Comparison of ENCODE assay signal across 8 cellular contexts in genomic region chr5:163508753-163509152, GRCh38. TPM values are rescaled to one million over a fixed set of nuclear protein-coding genes. Genes with fewer than 3 reads are reported as not detected.
DNase-seq lines count a peak whose midpoint lies in the region; ATAC-seq, FAIRE-seq and TF ChIP-seq lines count a peak whose summit lies in the region.

No MANE protein-coding gene starts in this region.

- H3K4ac ChIP-seq in H1 (replicated peaks; ENCODE audit: insufficient read length, low read depth, low read length) (no peak overlapping the region), trophoblast cell (ENCODE audit: low read depth, low read length) (peak overlapping the region; percentile 69)

- H3K4me1 ChIP-seq in CD8-positive, alpha-beta T cell (ENCODE audit: insufficient read depth, low read length), result peaks cover 52% of the 10 kb centered on the region
- H3K4me1 ChIP-seq in H1 (replicated peaks in 1 of 4; ENCODE audit: control insufficient read depth in 3 of 4, insufficient read depth in 4 of 4, low read length in 3 of 4) (peaks cover 0 to 4% (median 3%) of the 10 kb centered on the region in 4 experiments; a peak in 3 of 7 replicates), trophoblast cell (ENCODE audit: control insufficient read depth in 1 of 2, insufficient read depth in 2 of 2, low read length in 2 of 2) (peaks cover 0 to 3% of the 10 kb centered on the region in 2 experiments)

- no peak for ATAC-seq in CD8-positive, alpha-beta T cell

- no peaks in the 10 kb centered on the region for H3K9me3 ChIP-seq in CD8-positive, alpha-beta T cell (ENCODE audit: low read length)
- H3K9me3 ChIP-seq in H1 (ENCODE audit: insufficient read depth in 2 of 2, low read depth in 1 of 2, low read length in 1 of 2), result no peaks in the 10 kb centered on the region
- H3K9me3 ChIP-seq in trophoblast cell (ENCODE audit: insufficient read depth, low read depth, low read length), result no peaks in the 10 kb centered on the region

- WGBS in H1 (ENCODE audit: extremely low coverage in 1 of 2, insufficient coverage in 1 of 2, insufficient read length in 1 of 2, insufficient replicate concordance in 2 of 2, low coverage in 1 of 2, low lambda C conversion rate in 2 of 2, missing lambda C conversion rate in 1 of 2), 2 experiments, result 83% methylated on average over 5 of the region's 5 CpGs; no CpG with 5 or more reads in 1 of the 2 experiments
- WGBS in trophoblast cell (ENCODE audit: extremely low coverage, insufficient coverage, insufficient read length), result no CpG with 5 or more reads among the region's 5 CpGs

- H3K36me3 ChIP-seq in CD8-positive, alpha-beta T cell (ENCODE audit: insufficient read depth, low read length), result peaks cover 6% of the 10 kb centered on the region
- peaks cover 2 to 21% (median 18%) of the 10 kb centered on the region in 4 experiments for H3K36me3 ChIP-seq in H1 (ENCODE audit: control insufficient read depth in 2 of 4, insufficient read depth in 4 of 4, low read length in 3 of 4)
- H3K36me3 ChIP-seq in trophoblast cell (ENCODE audit: control insufficient read depth in 1 of 2, insufficient read depth in 2 of 2, low read length in 2 of 2), result peaks cover 8 to 10% of the 10 kb centered on the region in 2 experiments

- TF ChIP-seq POLR2A in H1 (IDR thresholded peaks at IDR 0.05; ENCODE audit: control extremely low read depth in 1 of 2, low read depth in 2 of 2, low read length in 2 of 2), result no peak

- H2BK15ac ChIP-seq in H1 (ENCODE audit: low read length), result no peak overlapping the region

- H3K9ac ChIP-seq in H1 (replicated peaks in 1 of 4; ENCODE audit: extremely low read depth in 1 of 4, low read depth in 3 of 4, low read length in 3 of 4) (no peak overlapping the region), trophoblast cell (ENCODE audit: low read length) (no peak overlapping the region)

- no peaks in the 10 kb centered on the region for H3K27me3 ChIP-seq in CD8-positive, alpha-beta T cell (ENCODE audit: insufficient read depth, low read length)
- no peaks in the 10 kb centered on the region for H3K27me3 ChIP-seq in H1 (replicated peaks in 1 of 4; ENCODE audit: control insufficient read depth in 3 of 4, extremely low read depth in 1 of 4, insufficient read depth in 3 of 4, low read length in 3 of 4)
- H3K27me3 ChIP-seq in trophoblast cell (ENCODE audit: insufficient read depth, low read length), result no peaks in the 10 kb centered on the region

- peak overlapping the region; percentile 91 for H3K4me3 Mint-ChIP-seq in CD8-positive, alpha-beta T cell

- H3K4me3 ChIP-seq in CD8-positive, alpha-beta T cell (ENCODE audit: low read depth, low read length), result peak overlapping the region; percentile 34
- H3K4me3 ChIP-seq in H1 (ENCODE audit: extremely low read depth in 1 of 4, insufficient read depth in 2 of 4, low read depth in 3 of 4, low read length in 4 of 4), result peak overlapping the region in 1 of 4 experiments; percentile 31; a peak in 1 of 8 replicates
- no peak overlapping the region for H3K4me3 ChIP-seq in trophoblast cell (ENCODE audit: low read depth, low read length)

- no peak for DNase-seq in CD8-positive, alpha-beta T cell
- DNase-seq in OCI-M1 (lab: John Stamatoyannopoulos, UW) (peak; percentile 29), H1 (ENCODE audit: low read depth in 1 of 2, low spot score in 2 of 2) (no peak), trophoblast cell (no peak), foreskin melanocyte (no peak), NCI-H226 (no peak), NCI-H1436 treated with DMSO at 0.1 percent for 48 hours (lab: John Stamatoyannopoulos, UW) (no peak)
- DNase-seq in activated CD4-positive, CD25-positive, alpha-beta regulatory T cell treated with anti-CD3 and anti-CD28 coated beads, Interleukin-2, amount 50 U/mL, for 72 hours, result no peak

- H3K36me3 Mint-ChIP-seq in CD8-positive, alpha-beta T cell, result peaks cover 46% of the 10 kb centered on the region

- H2BK5ac ChIP-seq in H1 (ENCODE audit: low read depth, low read length) (no peak overlapping the region), trophoblast cell (ENCODE audit: low read depth, low read length, poor library complexity) (no peak overlapping the region)

- H3K79me2 ChIP-seq in H1 (ENCODE audit: control insufficient read depth in 1 of 2, insufficient read depth in 2 of 2, low read length in 2 of 2) (peaks cover 28 to 96% of the 10 kb centered on the region in 2 experiments), trophoblast cell (ENCODE audit: control insufficient read depth, insufficient read depth, low read length, poor library complexity) (peaks cover 7% of the 10 kb centered on the region)

- H3K14ac ChIP-seq in H1 (ENCODE audit: insufficient read length), result no peak overlapping the region
- no peak overlapping the region for H3K14ac ChIP-seq in trophoblast cell (ENCODE audit: low read length)

- peak overlapping the region; percentile 99 for H3K27ac Mint-ChIP-seq in CD8-positive, alpha-beta T cell

- H3K79me1 ChIP-seq in H1 (ENCODE audit: low read depth, low read length) (no peaks in the 10 kb centered on the region), trophoblast cell (ENCODE audit: low read length) (peaks cover 7% of the 10 kb centered on the region)

- no peak overlapping the region for H3K18ac ChIP-seq in H1 (ENCODE audit: extremely low read depth, low read length)
- H3K18ac ChIP-seq in trophoblast cell (ENCODE audit: low read length), result no peak overlapping the region

- TF ChIP-seq EP300 in H1 (IDR thresholded peaks at IDR 0.05; ENCODE audit: borderline replicate concordance in 1 of 2, low read depth in 2 of 2, low read length in 2 of 2), result no peak

- H3K23ac ChIP-seq in H1 (ENCODE audit: insufficient read length) (no peak overlapping the region), trophoblast cell (ENCODE audit: low read length) (no peak overlapping the region)

- CTCF ChIA-PET in CD8-positive, alpha-beta T cell (lab: Charles Lee), result interaction anchor here (1.4 kb wide), 1 partner anchor 35 kb away, joined by 3 read pairs; no protein-coding TSS in a partner anchor
- CTCF ChIA-PET in H1 (lab: Charles Lee; ENCODE audit: partially characterized antibody), result interaction anchor here (0.7 to 1.5 kb wide), 5 partner anchors 10 to 70 kb away, joined by 3 to 5 read pairs (median 3); no protein-coding TSS in a partner anchor

- FAIRE-seq in H1 (lab: Jason Lieb, UNC), result no peak

- peak overlapping the region; percentile 94 for H3K27ac ChIP-seq in CD8-positive, alpha-beta T cell (ENCODE audit: low read depth, low read length)
- H3K27ac ChIP-seq in H1 (ENCODE audit: low read depth, low read length) (no peak overlapping the region), trophoblast cell (ENCODE audit: low read depth, low read length) (no peak overlapping the region)

- H4K12ac ChIP-seq in trophoblast cell (ENCODE audit: low read depth, low read length), result no peak overlapping the region

- H2BK20ac ChIP-seq in H1 (ENCODE audit: low read length), result no peak overlapping the region

- TF ChIP-seq RAD21 in H1 (IDR thresholded peaks at IDR 0.05 in 1 of 2, conservative IDR thresholded peaks at IDR 0.05 in 1 of 2; ENCODE audit: low read depth in 2 of 2, low read length in 2 of 2), result no peak

- no peak overlapping the region for H2BK120ac ChIP-seq in H1 (replicated peaks; ENCODE audit: low read depth, low read length)
- no peak overlapping the region for H2BK120ac ChIP-seq in trophoblast cell (ENCODE audit: insufficient read depth, low read length, poor library complexity)

- H3K9me3 Mint-ChIP-seq in CD8-positive, alpha-beta T cell, result no peaks in the 10 kb centered on the region

- peaks cover 64% of the 10 kb centered on the region for H3K4me1 Mint-ChIP-seq in CD8-positive, alpha-beta T cell (ENCODE audit: low read depth)

- TF ChIP-seq CTCF in CD8-positive, alpha-beta T cell (IDR thresholded peaks at IDR 0.05), result no peak
- no peak for TF ChIP-seq CTCF in H1 (IDR thresholded peaks at IDR 0.05; ENCODE audit: control extremely low read depth in 1 of 3, insufficient read depth in 1 of 3, low read depth in 1 of 3, low read length in 3 of 3)

- no peak overlapping the region for H3K56ac ChIP-seq in H1 (replicated peaks; ENCODE audit: insufficient read length, low read depth, low read length)

- H3K23me2 ChIP-seq in H1 (ENCODE audit: low read depth, low read length), result peaks cover 12% of the 10 kb centered on the region

- POLR2A ChIA-PET in CD8-positive, alpha-beta T cell (lab: Charles Lee), result interaction anchor here (0.7 to 3.9 kb wide), 4 partner anchors 10 to 49 kb away, joined by 3 to 25 read pairs (median 3); partner anchors contain the start of genes HMMR and NUDCD2
- POLR2A ChIA-PET in H1 (lab: Charles Lee; ENCODE audit: partially characterized antibody), result interaction anchor here (1.0 to 2.5 kb wide), 6 partner anchors 10 to 71 kb away, joined by 3 to 12 read pairs (median 8); partner anchors contain the start of genes CCNG1, HMMR and NUDCD2

- no peaks in the 10 kb centered on the region for H3K27me3 Mint-ChIP-seq in CD8-positive, alpha-beta T cell (ENCODE audit: low read depth)

- H4K91ac ChIP-seq in H1 (replicated peaks; ENCODE audit: insufficient read length, low read length) (no peak overlapping the region), trophoblast cell (ENCODE audit: low read depth, low read length) (no peak overlapping the region)

- no peak overlapping the region for H2AFZ ChIP-seq in H1 (ENCODE audit: low read length)
- no peak overlapping the region for H2AFZ ChIP-seq in trophoblast cell (ENCODE audit: insufficient read depth, low read length, poor library complexity)

- H2BK12ac ChIP-seq in H1 (ENCODE audit: low read depth, low read length) (no peak overlapping the region), trophoblast cell (ENCODE audit: low read length) (no peak overlapping the region)

- intact Hi-C loops in CD8-positive, alpha-beta T cell (cut with DNase I, micrococcal nuclease), result no loop called here

- H2AK5ac ChIP-seq in H1 (ENCODE audit: low read depth, low read length) (no peak overlapping the region), trophoblast cell (ENCODE audit: low read length) (no peak overlapping the region)

- H4K8ac ChIP-seq in H1 (ENCODE audit: extremely low read depth, insufficient read depth, low read length) (no peak overlapping the region), trophoblast cell (ENCODE audit: low read depth, low read length) (no peak overlapping the region)

- H4K5ac ChIP-seq in H1 (ENCODE audit: insufficient read length, low read depth, low read length), result peak overlapping the region; percentile 35

- peaks cover 19 to 34% of the 10 kb centered on the region in 2 experiments for H4K20me1 ChIP-seq in H1 (replicated peaks in 1 of 2; ENCODE audit: control insufficient read depth in 1 of 2, insufficient read depth in 2 of 2, low read length in 2 of 2)

- H3K4me2 ChIP-seq in H1 (ENCODE audit: insufficient read depth in 1 of 2, low read depth in 2 of 2, low read length in 2 of 2) (peak overlapping the region in 1 of 2 experiments; percentile 26; a peak in 2 of 4 replicates), trophoblast cell (ENCODE audit: low read length) (no peak overlapping the region)

RNA-seq across cellular contexts. Expression of gene MAT2B, which starts 3.3 kb away (rescaled TPM):
- total RNA-seq in CD8-positive, alpha-beta T cell, result 10 to 100 TPM; 25.1 to 31.4 TPM
- 64.1 and 65.2 TPM in 2 replicates for total RNA-seq in H1 (2021; fragmentation: NEBNext Ultra II Directional; extraction: Animal tissue kit (Norgen Biotek cat#: 25700))
- 18.7 and 33.9 TPM in 2 replicates for polyA plus RNA-seq in H1 (2011; rRNA removed)
- 45.9 TPM for polyA plus RNA-seq in H1 (2011; cell fraction: cytosol; rRNA removed)
- polyA plus RNA-seq in H1 (2011; cell fraction: nucleus; rRNA removed), result 19.2 TPM
- polyA plus RNA-seq in H1 (2012, experiment 1 of 2), result 45.1 to 66.2 TPM (median 56.0 TPM) in 4 replicates
- polyA plus RNA-seq in H1 (2012, experiment 2 of 2), result 8.1 TPM
- polyA plus RNA-seq in H1 (2013, experiment 1 of 2), result 37.6 TPM
- 37.6 TPM for polyA plus RNA-seq in H1 (2013, experiment 2 of 2)
- polyA minus RNA-seq in H1 (2011; rRNA and poly(A)+ RNA removed), result 51.2 and 74.4 TPM in 2 replicates
- 32.3 TPM for polyA minus RNA-seq in H1 (2011; cell fraction: cytosol; rRNA and poly(A)+ RNA removed)
- polyA minus RNA-seq in H1 (2011; cell fraction: nucleus; rRNA and poly(A)+ RNA removed), result 43.0 TPM
- 21.8 TPM in 2 replicates for polyA plus RNA-seq in trophoblast cell (2013)

RNA-seq across cellular contexts. Expression of gene HMMR, which starts 48.3 kb away (rescaled TPM):
- total RNA-seq in CD8-positive, alpha-beta T cell, result under 1 TPM; 0.67 to 0.76 TPM
- total RNA-seq in H1 (2021; fragmentation: NEBNext Ultra II Directional; extraction: Animal tissue kit (Norgen Biotek cat#: 25700)), result 70.6 and 77.3 TPM in 2 replicates
- 8.2 and 17.5 TPM in 2 replicates for polyA plus RNA-seq in H1 (2011; rRNA removed)
- 24.3 TPM for polyA plus RNA-seq in H1 (2011; cell fraction: cytosol; rRNA removed)
- 6.2 TPM for polyA plus RNA-seq in H1 (2011; cell fraction: nucleus; rRNA removed)
- polyA plus RNA-seq in H1 (2012, experiment 1 of 2), result 26.3 to 52.3 TPM (median 32.2 TPM) in 4 replicates
- 2.5 TPM for polyA plus RNA-seq in H1 (2012, experiment 2 of 2)
- 96.7 TPM for polyA plus RNA-seq in H1 (2013, experiment 1 of 2)
- polyA plus RNA-seq in H1 (2013, experiment 2 of 2), result 94.3 TPM
- polyA minus RNA-seq in H1 (2011; rRNA and poly(A)+ RNA removed), result 14.3 and 18.1 TPM in 2 replicates
- polyA minus RNA-seq in H1 (2011; cell fraction: cytosol; rRNA and poly(A)+ RNA removed), result 19.7 TPM
- 32.9 TPM for polyA minus RNA-seq in H1 (2011; cell fraction: nucleus; rRNA and poly(A)+ RNA removed)
- polyA plus RNA-seq in trophoblast cell (2013), result 33.1 and 37.3 TPM in 2 replicates

RNA-seq across cellular contexts. Expression of gene NUDCD2, which starts 48.9 kb away (rescaled TPM):
- 10 to 100 TPM; 16.5 to 17.7 TPM for total RNA-seq in CD8-positive, alpha-beta T cell
- 48.5 and 59.5 TPM in 2 replicates for total RNA-seq in H1 (2021; fragmentation: NEBNext Ultra II Directional; extraction: Animal tissue kit (Norgen Biotek cat#: 25700))
- 6.8 and 12.2 TPM in 2 replicates for polyA plus RNA-seq in H1 (2011; rRNA removed)
- 21.8 TPM for polyA plus RNA-seq in H1 (2011; cell fraction: cytosol; rRNA removed)
- polyA plus RNA-seq in H1 (2011; cell fraction: nucleus; rRNA removed), result 8.5 TPM
- polyA plus RNA-seq in H1 (2012, experiment 1 of 2), result 29.4 to 50.6 TPM (median 38.4 TPM) in 4 replicates
- polyA plus RNA-seq in H1 (2012, experiment 2 of 2), result 4.4 TPM
- 22.5 TPM for polyA plus RNA-seq in H1 (2013, experiment 1 of 2)
- polyA plus RNA-seq in H1 (2013, experiment 2 of 2), result 23.9 TPM
- 5.1 and 6.6 TPM in 2 replicates for polyA minus RNA-seq in H1 (2011; rRNA and poly(A)+ RNA removed)
- polyA minus RNA-seq in H1 (2011; cell fraction: cytosol; rRNA and poly(A)+ RNA removed), result 4.0 TPM
- 9.3 TPM for polyA minus RNA-seq in H1 (2011; cell fraction: nucleus; rRNA and poly(A)+ RNA removed)
- polyA plus RNA-seq in trophoblast cell (2013), result 10.6 and 11.6 TPM in 2 replicates

Comparison
In these comparisons a context has a peak if more than half of its experiments do, and no peak if none do; other contexts are left out.
1. RNA of gene HMMR, which starts 48.3 kb away (total RNA-seq): 70.6 to 77.3 TPM in H1; 0.67 to 0.76 TPM in CD8-positive, alpha-beta T cell; every median in the first group is over 10 times any median in the second.